24 cellular contexts compared by ENCODE assay signal in genomic region chr10:497289-497688, GRCh38.
"Had no signal": no experiment of that assay in that cellular context is flagged by ENCODE, and none has a peak within 500 bp of the region (broad histone marks: within the 10 kb centered on the region; RNA-seq: fewer than 3 reads in every experiment).

No MANE protein-coding gene starts in this region.

- DNase-seq: colonic mucosa; effector CD8-positive, alpha-beta T cell; endodermal cell; foreskin fibroblast; kidney; naive B cell; psoas muscle; retina; right lobe of liver; stimulated activated CD4-positive, alpha-beta T cell treated with anti-CD3 and anti-CD28 coated beads, Interleukin-2, amount 100 ng/mL, for 24 hours; stimulated activated CD4-positive, alpha-beta T cell treated with anti-CD3 and anti-CD28 coated beads, Interleukin-4, amount 100 ng/mL, for 24 hours; stimulated activated naive CD4-positive, alpha-beta T cell treated with Interleukin-2 at 50 U/mL for 16 hours; stomach; trophoblast cell had no signal

- H3K36me3 ChIP-seq: colonic mucosa, gastrocnemius medialis, neutrophil, right lobe of liver, stomach, thyroid gland had no signal

- H3K4me1 ChIP-seq: colonic mucosa, right lobe of liver had no signal

- ATAC-seq: esophagus mucosa; natural killer cell treated with Interleukin-12 subunit alpha and Interleukin-12 subunit beta and Interleukin-15 and Interleukin-18, amount 100 ng/mL, for 72 hours; stimulated activated effector memory CD8-positive, alpha-beta T cell treated with anti-CD3 and anti-CD28 coated beads, Interleukin-12 subunit alpha, Interleukin-12 subunit beta, amount 100 ng/mL, for 72 hours had no signal

- H3K9me3 ChIP-seq: colonic mucosa, gastrocnemius medialis, neutrophil, psoas muscle, right lobe of liver, stomach, thyroid gland had no signal

- H3K27ac ChIP-seq: colonic mucosa, epithelial cell of prostate, gastrocnemius medialis, neutrophil, parathyroid adenoma, psoas muscle, right lobe of liver, thyroid gland had no signal

- H3K27me3 ChIP-seq: colonic mucosa, gastrocnemius medialis, right lobe of liver, stomach, thyroid gland had no signal

- H3K4me3 ChIP-seq: colonic mucosa, gastrocnemius medialis, lung, psoas muscle, right lobe of liver, smooth muscle cell, stomach, thyroid gland had no signal
